In genomic region chr14:92425101-92425500, GRCh38 we compare ENCODE assay signal across 17 cellular contexts.
DNase-seq lines count a peak whose midpoint lies in the region; TF ChIP-seq lines count a peak whose summit lies in the region.
"Had no signal": no experiment of that assay in that cellular context is flagged by ENCODE, and none has a peak within 500 bp of the region (broad histone marks: within the 10 kb centered on the region; RNA-seq: fewer than 3 reads in every experiment).

No MANE protein-coding gene starts in this region.

- in situ Hi-C loops in Caki2 (cut with HindIII; ENCODE audit: low pct_unique_long_range_greater_than_20kb, low sequenced_read_pairs) = no loop called here
- in situ Hi-C loops in astrocyte of the spinal cord (cut with HindIII; ENCODE audit: low sequenced_read_pairs) = no loop called here
- in situ Hi-C loops in HAP-1 (cut with MboI; ENCODE audit: low sequenced_read_pairs) = no loop called here

- no peak for TF ChIP-seq POLR2A in esophagus muscularis mucosa (IDR thresholded peaks at IDR 0.05; ENCODE audit: low read depth)
- TF ChIP-seq POLR2A in uterus (IDR thresholded peaks at IDR 0.05) = no peak

- intact Hi-C loops in esophagus muscularis mucosa (cut with DNase I) = no loop called here
- intact Hi-C loops in uterus (cut with DNase I; ENCODE audit: low total_unique reads) = no loop called here

- H3K36me3 ChIP-seq in esophagus muscularis mucosa (no peaks in the 10 kb centered on the region), HAP-1 (replicated peaks) (no peaks in the 10 kb centered on the region), uterus (no peaks in the 10 kb centered on the region)
- H3K36me3 ChIP-seq: colonic mucosa, neural progenitor cell, tibial nerve had no signal

- peaks cover 0 to 6% (median 0%) of the 10 kb centered on the region in 4 donors for H3K9me3 ChIP-seq in esophagus muscularis mucosa
- H3K9me3 ChIP-seq in HAP-1 = no peaks in the 10 kb centered on the region
- no peaks in the 10 kb centered on the region for H3K9me3 ChIP-seq in uterus
- H3K9me3 ChIP-seq: colonic mucosa, tibial nerve had no signal

- H3K4me1 ChIP-seq in esophagus muscularis mucosa (peaks cover 0 to 17% (median 9%) of the 10 kb centered on the region in 4 donors), HAP-1 (no peaks in the 10 kb centered on the region; the same call in 1 of the 2 replicates), uterus (no peaks in the 10 kb centered on the region)
- H3K4me1 ChIP-seq: colonic mucosa, neural progenitor cell had no signal

- no peak overlapping the region for H3K27ac ChIP-seq in esophagus muscularis mucosa (replicated peaks in 1 of 4)
- no peak overlapping the region for H3K27ac ChIP-seq in uterus
- H3K27ac ChIP-seq: colonic mucosa, neural progenitor cell, skin epidermis, tibial nerve had no signal

- DNase-seq in Caki2 (ENCODE audit: low read depth) = peak; percentile 7
- DNase-seq in LoVo (ENCODE audit: low spot score) = peak; percentile 46
- peak; percentile 52 for DNase-seq in astrocyte of the spinal cord (ENCODE audit: low read depth, low spot score)
- DNase-seq in foreskin melanocyte = peak; percentile 19
- no peak for DNase-seq in activated CD4-positive, alpha-beta T cell treated with anti-CD3 and anti-CD28 coated beads for 48 hours
- DNase-seq in esophagus muscularis mucosa (ENCODE audit: extremely low spot score) = no peak
- DNase-seq in HAP-1 (ENCODE audit: low spot score in 2 of 2) = no peak
- DNase-seq in uterus = no peak
- DNase-seq: activated CD4-positive, alpha-beta T cell treated with anti-CD3 and anti-CD28 coated beads, Interleukin-2, amount 10 ng/mL, durations not matched to agents 7 days and 5 days; colonic mucosa; GOT3; NCI-H1092 treated with DMSO at 0.1 percent for 48 hours; NCI-H82; Right ventricle myocardium superior had no signal

- TF ChIP-seq CTCF in astrocyte of the spinal cord (IDR thresholded peaks at IDR 0.05; ENCODE audit: low read depth, low read length) = no peak
- no peak for TF ChIP-seq CTCF in esophagus muscularis mucosa (IDR thresholded peaks at IDR 0.05)
- no peak for TF ChIP-seq CTCF in uterus (IDR thresholded peaks at IDR 0.05)

- no peak overlapping the region for H3K4me3 ChIP-seq in astrocyte of the spinal cord (ENCODE audit: low read depth, low read length)
- no peak overlapping the region for H3K4me3 ChIP-seq in esophagus muscularis mucosa
- no peak overlapping the region for H3K4me3 ChIP-seq in HAP-1
- H3K4me3 ChIP-seq in uterus = no peak overlapping the region
- H3K4me3 ChIP-seq: colonic mucosa, neural progenitor cell, skin epidermis, tibial nerve had no signal

- H3K27me3 ChIP-seq in esophagus muscularis mucosa (no peaks in the 10 kb centered on the region), HAP-1 (ENCODE audit: low read depth) (no peaks in the 10 kb centered on the region), uterus (no peaks in the 10 kb centered on the region)
- H3K27me3 ChIP-seq: colonic mucosa, neural progenitor cell, tibial nerve had no signal

- no peak for TF ChIP-seq EP300 in esophagus muscularis mucosa (IDR thresholded peaks at IDR 0.05)

Comparison
In these comparisons a context has a peak if more than half of its experiments do, and no peak if none do; other contexts are left out.
1. DNase-seq: peak in Caki2 (single experiment), LoVo (single experiment), astrocyte of the spinal cord (single experiment) and foreskin melanocyte (single experiment); none in activated CD4-positive, alpha-beta T cell treated with anti-CD3 and anti-CD28 coated beads for 48 hours (single experiment), esophagus muscularis mucosa (single experiment), HAP-1 (0 of 2) and uterus (0 of 2).